8 cellular contexts compared by ENCODE assay signal in genomic region chr16:17578921-17579876, GRCh38.
DNase-seq lines count a peak whose midpoint lies in the region; ATAC-seq lines count a peak whose summit lies in the region.

No MANE protein-coding gene starts in this region.

- DNase-seq in NCI-H446 (lab: John Stamatoyannopoulos, UW) (peak; percentile 8 to 46), NCI-H446 treated with DMSO at 0.1 percent for 48 hours (lab: John Stamatoyannopoulos, UW) (no peak), NCI-H1930 (lab: John Stamatoyannopoulos, UW) (peak; percentile 42 to 44), cerebellum (ENCODE audit: low spot score) (peak; percentile 4), left lobe of liver (ENCODE audit: low spot score) (no peak)
- DNase-seq in activated CD4-positive, CD25-positive, alpha-beta regulatory T cell (lab: John Stamatoyannopoulos, UW): peak in 3 of 4 experiments; percentile 6 to 36 (median 6)
- DNase-seq in stimulated activated CD4-positive, alpha-beta T cell treated with anti-CD3 and anti-CD28 coated beads, Interleukin-4, amount 100 ng/mL, for 48 hours (ENCODE audit: low read depth in 2 of 2): peak; percentile 37 to 40

- ATAC-seq in left lobe of liver (peak; percentile 95), HG02981 (IDR thresholded peaks at IDR 0.05; ENCODE audit: unreplicated experiment) (no peak)

Comparison
In these comparisons a context has a peak if more than half of its experiments do, and no peak if none do; other contexts are left out.
1. DNase-seq: peak in NCI-H446 (2 of 2), NCI-H1930 (2 of 2), activated CD4-positive, CD25-positive, alpha-beta regulatory T cell (3 of 4), cerebellum (single experiment) and stimulated activated CD4-positive, alpha-beta T cell treated with anti-CD3 and anti-CD28 coated beads, Interleukin-4, amount 100 ng/mL, for 48 hours (2 of 2); none in NCI-H446 treated with DMSO at 0.1 percent for 48 hours (single experiment) and left lobe of liver (single experiment).